In the genomic region with DNA sequence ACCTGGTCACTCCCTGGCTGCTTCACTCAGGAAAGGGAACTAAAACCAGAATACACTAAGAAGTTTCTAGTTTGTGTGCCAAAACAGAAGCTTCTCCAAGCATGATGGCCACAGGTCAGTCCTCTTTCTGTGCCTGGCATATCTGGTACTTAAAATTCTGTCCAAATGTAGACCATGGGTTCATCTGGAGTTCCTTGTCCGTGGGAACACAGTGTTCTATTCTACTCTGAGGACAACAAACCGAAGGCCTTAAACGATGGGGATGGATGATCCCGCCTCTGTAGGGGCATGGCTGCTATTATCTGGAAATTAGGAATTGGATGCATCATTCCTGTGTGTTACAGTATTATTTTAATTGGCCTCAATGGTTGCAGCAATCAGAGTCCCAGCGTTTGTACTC, we compare ENCODE assay signal across 29 cellular contexts. TPM values are rescaled to one million over a fixed set of nuclear protein-coding genes. Genes with fewer than 3 reads are reported as not detected.
"Had no signal": no experiment of that assay in that cellular context is flagged by ENCODE, and none has a peak within 500 bp of the region (broad histone marks: within the 10 kb centered on the region; RNA-seq: fewer than 3 reads in every experiment).

No MANE protein-coding gene starts in this region.

- DNase-seq: activated CD4-positive, alpha-beta T cell treated with anti-CD3 and anti-CD28 coated beads for 36 hours; activated CD4-positive, alpha-beta T cell treated with anti-CD3 and anti-CD28 coated beads, Interleukin-2, amount 50 U/mL, for 48 hours; activated CD4-positive, CD25-positive, alpha-beta regulatory T cell; activated CD8-positive, alpha-beta memory T cell treated with anti-CD3 and anti-CD28 coated beads for 24 hours; activated effector memory CD4-positive, alpha-beta T cell treated with Interleukin-2 at 50 U/mL for 16 hours; activated naive CD4-positive, alpha-beta T cell treated with Interleukin-2 at 50 U/mL for 16 hours; adrenal gland; brain microvascular endothelial cell; endodermal cell; foreskin fibroblast; head of caudate nucleus; hypothalamus; immature natural killer cell; kidney; nucleus accumbens; pancreas; retina; spleen; stimulated activated naive CD4-positive, alpha-beta T cell; T-helper 1 cell; uterus had no signal

- H3K9me3 Mint-ChIP-seq: central memory CD8-positive, alpha-beta T cell; dendritic cell treated with granulocyte-macrophage colony-stimulating factor and Interleukin-4, amounts not matched to agents 40 ng/mL and 50 ng/mL, for 4 days; endodermal cell; immature natural killer cell; T-helper 2 cell treated with Interferon-gamma antibody and Interleukin-4, amounts not matched to agents 5 μg/mL and 100 μg/mL, for 36 hours; type B pancreatic cell had no signal

- H3K9me3 ChIP-seq: adrenal gland, pancreas, prostate gland, spleen, uterus had no signal

- H3K27ac ChIP-seq: brain microvascular endothelial cell, pancreas, prostate gland, spleen, uterus had no signal

- H3K27me3 Mint-ChIP-seq: activated CD4-positive, alpha-beta T cell treated with anti-CD3 and anti-CD28 coated beads for 36 hours; activated naive CD8-positive, alpha-beta T cell; central memory CD8-positive, alpha-beta T cell; dendritic cell treated with granulocyte-macrophage colony-stimulating factor and Interleukin-4, amounts not matched to agents 40 ng/mL and 50 ng/mL, for 4 days; type B pancreatic cell had no signal

- ATAC-seq: activated CD4-positive, alpha-beta T cell treated with anti-CD3 and anti-CD28 coated beads for 36 hours; esophagus mucosa; pancreas had no signal

- H3K27me3 ChIP-seq: adrenal gland, brain microvascular endothelial cell, pancreas, spleen, uterus had no signal

- H3K4me3 ChIP-seq: adrenal gland, pancreas, prostate gland, spleen, uterus had no signal

- H3K36me3 ChIP-seq: brain microvascular endothelial cell, prostate gland, uterus had no signal

- H3K36me3 Mint-ChIP-seq: immature natural killer cell had no signal

- H3K27ac Mint-ChIP-seq: activated CD4-positive, alpha-beta T cell treated with anti-CD3 and anti-CD28 coated beads for 36 hours; activated naive CD8-positive, alpha-beta T cell; dendritic cell treated with granulocyte-macrophage colony-stimulating factor and Interleukin-4, amounts not matched to agents 40 ng/mL and 50 ng/mL, for 4 days; endodermal cell; immature natural killer cell; T-helper 2 cell treated with Interferon-gamma antibody and Interleukin-4, amounts not matched to agents 5 μg/mL and 100 μg/mL, for 36 hours; type B pancreatic cell had no signal

- H3K4me3 Mint-ChIP-seq: activated CD4-positive, alpha-beta T cell treated with anti-CD3 and anti-CD28 coated beads for 36 hours; activated naive CD8-positive, alpha-beta T cell; central memory CD8-positive, alpha-beta T cell; dendritic cell treated with granulocyte-macrophage colony-stimulating factor and Interleukin-4, amounts not matched to agents 40 ng/mL and 50 ng/mL, for 4 days; endodermal cell; immature natural killer cell; T-helper 2 cell treated with Interferon-gamma antibody and Interleukin-4, amounts not matched to agents 5 μg/mL and 100 μg/mL, for 36 hours; type B pancreatic cell had no signal

- H3K4me1 ChIP-seq: prostate gland, uterus had no signal

- FAIRE-seq: astrocyte, kidney, pancreas had no signal

RNA-seq across cellular contexts. Expression of gene PIH1D2, which starts 54.8 kb away (rescaled TPM):
- polyA plus RNA-seq: immature natural killer cell had no signal
